ENCODE assay signal across 8 cellular contexts in the genomic region with DNA sequence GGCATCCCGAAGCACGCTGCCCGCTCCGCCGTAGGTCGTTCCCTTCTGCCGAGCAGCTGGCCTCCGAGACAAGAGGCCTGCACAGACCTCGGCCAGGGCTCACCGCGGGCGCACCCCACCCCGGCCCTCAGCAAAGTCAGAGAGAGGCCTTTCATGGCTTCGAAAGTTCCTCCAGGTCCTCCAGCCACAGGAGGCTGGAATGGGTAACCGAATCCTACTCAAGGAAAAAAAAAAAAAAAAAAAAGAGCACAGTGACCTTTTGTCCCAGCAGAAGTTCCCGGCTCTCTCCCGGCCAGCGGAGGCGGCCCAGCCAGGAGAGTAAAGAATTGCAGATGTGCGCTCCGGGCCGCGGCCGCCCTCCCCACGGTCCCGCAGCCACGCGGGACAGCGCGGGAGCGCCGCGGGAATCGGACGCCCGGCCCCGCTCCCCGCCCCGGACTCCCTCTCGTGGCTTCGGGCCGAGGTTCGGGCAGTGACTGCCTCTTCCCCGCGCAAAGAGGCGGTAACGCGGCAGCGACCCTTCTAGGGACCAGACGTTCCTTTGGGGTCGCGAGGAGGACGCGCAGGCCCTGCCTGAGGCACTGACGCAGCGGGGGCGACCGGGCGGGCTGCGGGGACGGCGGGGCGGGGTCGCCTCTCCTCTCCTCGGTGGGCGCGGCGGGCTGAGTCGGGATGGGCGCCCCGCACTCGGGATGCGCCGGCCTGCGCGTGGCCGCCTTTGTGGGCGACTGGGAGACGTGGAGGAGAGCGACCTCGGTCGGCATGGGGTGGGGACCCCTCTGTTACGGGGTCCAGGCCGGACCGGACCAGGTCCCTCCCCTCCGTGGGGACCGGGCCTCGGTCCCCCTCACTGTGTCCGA. TPM values are rescaled to one million over a fixed set of nuclear protein-coding genes. Genes with fewer than 3 reads are reported as not detected.
DNase-seq lines count a peak whose midpoint lies in the region; ATAC-seq and TF ChIP-seq lines count a peak whose summit lies in the region.

No MANE protein-coding gene starts in this region.

- DNase-seq in AG09309 (ENCODE audit: low read depth) (no peak), memory B cell (ENCODE audit: low spot score in 2 of 2) (peak in 1 of 2 donors; percentile 29), NAMALWA (ENCODE audit: low spot score) (no peak)
- DNase-seq in effector CD8-positive, alpha-beta T cell (lab: John Stamatoyannopoulos, UW), result no peak

- no peak for TF ChIP-seq CTCF in AG09309 (IDR thresholded peaks at IDR 0.05; ENCODE audit: control insufficient read depth, insufficient read depth, low read depth, low read length, missing control alignments)

- peaks cover 36% of the 10 kb centered on the region for H3K27me3 Mint-ChIP-seq in memory B cell

- H3K4me3 ChIP-seq in AG09309 (ENCODE audit: control insufficient read depth, low read depth, low read length), result peak overlapping the region; percentile 94
- H3K4me3 ChIP-seq in urinary bladder (ENCODE audit: low read depth, low read length), result peak overlapping the region; percentile 76

- H3K36me3 ChIP-seq in urinary bladder (ENCODE audit: insufficient read depth), result no peaks in the 10 kb centered on the region

- 9% methylated on average over 89 of the region's 89 CpGs for WGBS in urinary bladder

- peaks cover 5% of the 10 kb centered on the region for H3K4me1 Mint-ChIP-seq in memory B cell

- no peaks in the 10 kb centered on the region for H3K9me3 Mint-ChIP-seq in memory B cell

- peak overlapping the region; percentile 10 for H3K27ac ChIP-seq in cingulate gyrus (ENCODE audit: low read depth, low read length)
- H3K27ac ChIP-seq in urinary bladder (ENCODE audit: low read depth), result peak overlapping the region; percentile 54

- H3K4me1 ChIP-seq in urinary bladder (ENCODE audit: insufficient read depth), result no peaks in the 10 kb centered on the region

- H3K4me3 Mint-ChIP-seq in memory B cell, result peak overlapping the region; percentile 72

- H3K27ac Mint-ChIP-seq in memory B cell, result no peak overlapping the region

- ATAC-seq in HG03045 (IDR thresholded peaks at IDR 0.05; ENCODE audit: unreplicated experiment), result peak; percentile 5
- no peak for ATAC-seq in memory B cell (ENCODE audit: low read depth)
- ATAC-seq in HG03457 (IDR thresholded peaks at IDR 0.05; ENCODE audit: unreplicated experiment), result no peak

- H3K36me3 Mint-ChIP-seq in memory B cell, result no peaks in the 10 kb centered on the region

RNA-seq across cellular contexts. Expression of gene GFPT2, which starts 0.8 kb away (rescaled TPM):
- total RNA-seq in urinary bladder, result 14.9 TPM
- polyA plus RNA-seq in urinary bladder, result 28.0 TPM
